17 cellular contexts compared by ENCODE assay signal in the genomic region with DNA sequence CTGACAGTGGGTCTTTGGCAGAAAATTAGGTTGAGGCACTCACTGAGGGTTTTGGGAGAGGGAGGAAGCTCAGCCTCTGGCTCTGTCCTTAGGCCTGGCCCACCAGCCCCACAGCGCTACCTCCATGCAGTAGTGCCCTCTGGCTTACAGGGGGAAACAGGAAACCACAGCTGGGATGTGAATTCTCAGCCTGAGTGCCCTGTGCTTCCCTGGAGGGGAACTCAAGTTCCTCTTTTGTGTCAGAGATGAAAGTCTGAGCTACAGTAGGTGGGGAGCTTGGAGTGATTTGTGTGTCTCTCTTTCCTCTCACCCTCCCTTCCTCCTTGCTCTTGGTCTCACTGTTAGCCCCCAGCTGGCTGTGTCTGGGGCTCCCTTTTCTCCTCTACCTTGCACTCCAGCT. TPM values are rescaled to one million over a fixed set of nuclear protein-coding genes. Genes with fewer than 3 reads are reported as not detected.
A peak's percentile ranks its signal among the peaks of the same experiment; 100 is the strongest.
DNase-seq lines count a peak whose midpoint lies in the region; ATAC-seq and TF ChIP-seq lines count a peak whose summit lies in the region.
"Had no signal": no experiment of that assay in that cellular context is flagged by ENCODE, and none has a peak within 500 bp of the region (broad histone marks: within the 10 kb centered on the region; RNA-seq: fewer than 3 reads in every experiment).

No MANE protein-coding gene starts in this region.

- no peak overlapping the region; a peak in 1 of 7 replicates for H3K27ac Mint-ChIP-seq in H9
- no peak overlapping the region for H3K27ac Mint-ChIP-seq in activated CD8-positive, alpha-beta T cell treated with anti-CD3 and anti-CD28 coated beads, Interleukin-2, amount 10 ng/mL, durations not matched to agents 7 days and 5 days

- H3K9ac ChIP-seq in H9 (ENCODE audit: extremely low read depth, insufficient read length, low read length) = no peak overlapping the region

- H2BK12ac ChIP-seq in H9 (ENCODE audit: insufficient read length, low read depth, low read length) = no peak overlapping the region

- POLR2A ChIA-PET in activated CD8-positive, alpha-beta T cell treated with anti-CD3 and anti-CD28 coated beads, Interleukin-2, amount 10 ng/mL, durations not matched to agents 7 days and 5 days (lab: Charles Lee) = no interaction called here

- H4K20me1 ChIP-seq in H9 (ENCODE audit: control insufficient read depth, insufficient read depth, insufficient read length) = no peaks in the 10 kb centered on the region

- H3K79me2 ChIP-seq in H9 (ENCODE audit: insufficient read depth, low read length) = no peaks in the 10 kb centered on the region

- no peak overlapping the region for H4K91ac ChIP-seq in H9 (ENCODE audit: insufficient read length, low read depth, low read length)

- H3K36me3 Mint-ChIP-seq in H9 (ENCODE audit: insufficient read depth in 1 of 3, low read depth in 3 of 3) = no peaks in the 10 kb centered on the region; a peak in 1 of 7 replicates
- H3K36me3 Mint-ChIP-seq in activated CD8-positive, alpha-beta T cell treated with anti-CD3 and anti-CD28 coated beads, Interleukin-2, amount 10 ng/mL, durations not matched to agents 7 days and 5 days (ENCODE audit: low read depth) = no peaks in the 10 kb centered on the region
- H3K36me3 Mint-ChIP-seq: naive thymus-derived CD8-positive, alpha-beta T cell had no signal

- no peak overlapping the region for H4K5ac ChIP-seq in H9 (ENCODE audit: insufficient read length, low read depth, low read length)

- no peak overlapping the region for H4K8ac ChIP-seq in H9 (replicated peaks; ENCODE audit: insufficient read length, low read depth, low read length)

- H3K9me3 ChIP-seq in H9 (ENCODE audit: control insufficient read depth, low read depth, low read length) = no peaks in the 10 kb centered on the region
- H3K9me3 ChIP-seq in RWPE2 (ENCODE audit: severe bottlenecking) = no peaks in the 10 kb centered on the region
- no peaks in the 10 kb centered on the region for H3K9me3 ChIP-seq in upper lobe of left lung
- H3K9me3 ChIP-seq: BE2C, right lobe of liver had no signal

- no peak overlapping the region for H2BK20ac ChIP-seq in H9 (ENCODE audit: low read depth, low read length, poor library complexity, severe bottlenecking)

- H3T11ph ChIP-seq in H9 (ENCODE audit: low read length) = no peak overlapping the region

- no peak overlapping the region for H3K18ac ChIP-seq in H9 (ENCODE audit: insufficient read length, low read depth, low read length)

- DNase-seq in ELF-1 (ENCODE audit: low read depth, low spot score) (peak; percentile 33), H9 (peak; percentile 63), RWPE2 (ENCODE audit: low spot score) (peak; percentile 59), iPS-NIHi7 (ENCODE audit: extremely low spot score) (peak; percentile 74), upper lobe of left lung (no peak)
- DNase-seq in activated CD4-positive, alpha-beta T cell treated with anti-CD3 and anti-CD28 coated beads for 48 hours = no peak
- no peak for DNase-seq in activated CD8-positive, alpha-beta T cell treated with anti-CD3 and anti-CD28 coated beads, Interleukin-2, amount 10 ng/mL, durations not matched to agents 7 days and 5 days
- DNase-seq: activated naive CD4-positive, alpha-beta T cell treated with anti-CD3 and anti-CD28 coated beads, Interleukin-2, amount 50 U/mL, for 16 hours; BE2C; EL; naive thymus-derived CD8-positive, alpha-beta T cell; NCI-H2171; T-helper 9 cell had no signal

- H3K23me2 ChIP-seq in H9 (ENCODE audit: insufficient read length, low read depth, low read length, poor library complexity, severe bottlenecking) = no peaks in the 10 kb centered on the region

- no CpG with 5 or more reads among the region's 1 CpG for WGBS in H9 (ENCODE audit: extremely low coverage, insufficient read length, low lambda C conversion rate)
- 14% methylated on average over 1 of the region's 1 CpG for WGBS in upper lobe of left lung, 2 donors

- H3K23ac ChIP-seq in H9 (ENCODE audit: insufficient read length, low read depth, low read length) = no peak overlapping the region

- H3K56ac ChIP-seq in H9 (ENCODE audit: insufficient read length, low read depth, low read length) = no peak overlapping the region

- H3K4me3 ChIP-seq in RWPE2 (ENCODE audit: severe bottlenecking) = no peak overlapping the region
- H3K4me3 ChIP-seq in upper lobe of left lung = no peak overlapping the region
- H3K4me3 ChIP-seq: right lobe of liver had no signal

- no peak overlapping the region for H2BK5ac ChIP-seq in H9 (ENCODE audit: insufficient read length, low read length)

- H2BK120ac ChIP-seq in H9 (ENCODE audit: low read depth, low read length, poor library complexity, severe bottlenecking) = no peak overlapping the region

- TF ChIP-seq CTCF in H9 (conservative IDR thresholded peaks at IDR 0.05) (peak; percentile 31; the same call in 2 of the 3 replicates), RWPE2 (IDR thresholded peaks at IDR 0.05; ENCODE audit: poor library complexity, severe bottlenecking) (no peak), upper lobe of left lung (IDR thresholded peaks at IDR 0.05) (no peak)

- no peaks in the 10 kb centered on the region; a peak in 2 of 5 replicates for H3K9me3 Mint-ChIP-seq in H9
- no peaks in the 10 kb centered on the region for H3K9me3 Mint-ChIP-seq in activated CD8-positive, alpha-beta T cell treated with anti-CD3 and anti-CD28 coated beads, Interleukin-2, amount 10 ng/mL, durations not matched to agents 7 days and 5 days (ENCODE audit: insufficient read depth)

- no peak overlapping the region for H2BK15ac ChIP-seq in H9 (ENCODE audit: low read depth, low read length)

- H3K27me3 Mint-ChIP-seq in H9 (ENCODE audit: low read depth) = peaks cover 6% of the 10 kb centered on the region; the same call in 1 of the 2 replicates
- peaks cover 2% of the 10 kb centered on the region for H3K27me3 Mint-ChIP-seq in activated CD8-positive, alpha-beta T cell treated with anti-CD3 and anti-CD28 coated beads, Interleukin-2, amount 10 ng/mL, durations not matched to agents 7 days and 5 days (ENCODE audit: low read depth)

- H2AK5ac ChIP-seq in H9 (ENCODE audit: insufficient read length, low read length) = no peak overlapping the region

- TF ChIP-seq POLR2A in upper lobe of left lung (IDR thresholded peaks at IDR 0.05) = no peak

- no peak overlapping the region for H3K14ac ChIP-seq in H9 (ENCODE audit: insufficient read depth, low read length)

- CTCF ChIA-PET in activated CD8-positive, alpha-beta T cell treated with anti-CD3 and anti-CD28 coated beads, Interleukin-2, amount 10 ng/mL, durations not matched to agents 7 days and 5 days (lab: Charles Lee) = no interaction called here

- no peaks in the 10 kb centered on the region for H3K79me1 ChIP-seq in H9 (ENCODE audit: insufficient read depth, low read depth, low read length, poor library complexity, severe bottlenecking)

- no peaks in the 10 kb centered on the region; the same call in 1 of the 2 replicates for H3K4me1 ChIP-seq in H9 (ENCODE audit: insufficient read depth, low read length)
- H3K4me1 ChIP-seq in RWPE2 (ENCODE audit: insufficient read depth, poor library complexity, severe bottlenecking) = no peaks in the 10 kb centered on the region
- no peaks in the 10 kb centered on the region for H3K4me1 ChIP-seq in upper lobe of left lung
- H3K4me1 ChIP-seq: BE2C, right lobe of liver had no signal

- no peak overlapping the region for H3K4ac ChIP-seq in H9 (ENCODE audit: low read depth, low read length)

- no peak overlapping the region for H3K4me2 ChIP-seq in H9 (ENCODE audit: insufficient read depth, insufficient read length, low read length)

- no peaks in the 10 kb centered on the region for H3K27me3 ChIP-seq in H9 (ENCODE audit: insufficient read depth, low read length)
- peaks cover 13% of the 10 kb centered on the region for H3K27me3 ChIP-seq in RWPE2 (ENCODE audit: insufficient read depth, poor library complexity, severe bottlenecking)
- no peaks in the 10 kb centered on the region for H3K27me3 ChIP-seq in upper lobe of left lung
- H3K27me3 ChIP-seq: BE2C, right lobe of liver had no signal

- ATAC-seq in RWPE2 (ENCODE audit: low read depth) (0 out of 3 replicates have a peak, but pooled peaks have one; percentile 13), upper lobe of left lung (ENCODE audit: low FRiP score in 2 of 2) (no peak), HG02798 (IDR thresholded peaks at IDR 0.05; ENCODE audit: poor library complexity, unreplicated experiment) (no peak)
- no peak for ATAC-seq in activated CD8-positive, alpha-beta T cell treated with anti-CD3 and anti-CD28 coated beads, Interleukin-2, amount 10 ng/mL, durations not matched to agents 7 days and 5 days
- ATAC-seq: left lobe of liver; naive thymus-derived CD8-positive, alpha-beta T cell; right lobe of liver had no signal

- no peak overlapping the region for H2AFZ ChIP-seq in H9 (ENCODE audit: low read length)

- no peak for TF ChIP-seq EP300 in upper lobe of left lung (IDR thresholded peaks at IDR 0.05)

- H3K4me1 Mint-ChIP-seq in H9 = peaks cover 10 to 19% of the 10 kb centered on the region in 2 experiments
- H3K4me1 Mint-ChIP-seq in activated CD8-positive, alpha-beta T cell treated with anti-CD3 and anti-CD28 coated beads, Interleukin-2, amount 10 ng/mL, durations not matched to agents 7 days and 5 days (ENCODE audit: low read depth) = no peaks in the 10 kb centered on the region

- no peak overlapping the region for H3K4me3 Mint-ChIP-seq in H9
- no peak overlapping the region for H3K4me3 Mint-ChIP-seq in activated CD8-positive, alpha-beta T cell treated with anti-CD3 and anti-CD28 coated beads, Interleukin-2, amount 10 ng/mL, durations not matched to agents 7 days and 5 days
- H3K4me3 Mint-ChIP-seq: naive thymus-derived CD8-positive, alpha-beta T cell had no signal

- H3K36me3 ChIP-seq in RWPE2 (ENCODE audit: low read depth) (no peaks in the 10 kb centered on the region), upper lobe of left lung (no peaks in the 10 kb centered on the region)
- H3K36me3 ChIP-seq: BE2C, right lobe of liver had no signal

- H3K27ac ChIP-seq in H9 (ENCODE audit: insufficient read length, low read depth, low read length) = no peak overlapping the region
- no peak overlapping the region for H3K27ac ChIP-seq in RWPE2 (ENCODE audit: poor library complexity, severe bottlenecking)
- H3K27ac ChIP-seq in upper lobe of left lung = no peak overlapping the region
- H3K27ac ChIP-seq: right lobe of liver had no signal

RNA-seq across cellular contexts. Expression of a gene that starts 48.2 kb away (rescaled TPM):
- 47.7 and 54.3 TPM in 2 replicates for total RNA-seq in H9 (2021)
- total RNA-seq in upper lobe of left lung = 10 to 100 TPM; 53.4 to 79.6 (median 66.6) TPM
- 10 to 100 TPM; 33.2 to 34.6 TPM for total RNA-seq in activated CD8-positive, alpha-beta T cell treated with anti-CD3 and anti-CD28 coated beads, Interleukin-2, amount 10 ng/mL, durations not matched to agents 7 days and 5 days

RNA-seq across cellular contexts. Expression of a gene that starts 54.8 kb away (rescaled TPM):
- total RNA-seq in H9 (2021) (42.5 and 43.1 TPM in 2 replicates), upper lobe of left lung (1 to 10 TPM in 2 of 6 donors, under 1 TPM in 2, not detected in 2; 0.66 to 1.2 (median 0.95) TPM)
- total RNA-seq in activated CD8-positive, alpha-beta T cell treated with anti-CD3 and anti-CD28 coated beads, Interleukin-2, amount 10 ng/mL, durations not matched to agents 7 days and 5 days = under 1 TPM in 1 of 2 experiments, not detected in 1; 0.32 TPM
- total RNA-seq: bronchial epithelial cell; naive thymus-derived CD8-positive, alpha-beta T cell; right lobe of liver had no signal

Comparison
In these comparisons a context has a peak if more than half of its experiments do, and no peak if none do; other contexts are left out.
1. DNase-seq: peak in ELF-1 (single experiment), H9 (single experiment), RWPE2 (single experiment) and iPS-NIHi7 (single experiment); none in upper lobe of left lung (0 of 2), activated CD4-positive, alpha-beta T cell treated with anti-CD3 and anti-CD28 coated beads for 48 hours (single experiment) and activated CD8-positive, alpha-beta T cell treated with anti-CD3 and anti-CD28 coated beads, Interleukin-2, amount 10 ng/mL, durations not matched to agents 7 days and 5 days (single experiment).
2. RNA of a gene that starts 54.8 kb away (total RNA-seq): 42.5 to 43.1 TPM in H9; 0.66 to 1.2 TPM in upper lobe of left lung and 0.32 TPM in activated CD8-positive, alpha-beta T cell treated with anti-CD3 and anti-CD28 coated beads, Interleukin-2, amount 10 ng/mL, durations not matched to agents 7 days and 5 days; every median in the first group is over 10 times any median in the second.